ENCODE assay signal across 28 cellular contexts in genomic region chr11:134206185-134206584, GRCh38.
"Had no signal": no experiment of that assay in that cellular context is flagged by ENCODE, and none has a peak within 500 bp of the region (broad histone marks: within the 10 kb centered on the region; RNA-seq: fewer than 3 reads in every experiment).

No MANE protein-coding gene starts in this region.

- H3K4me1 ChIP-seq: pancreas, prostate gland, right lobe of liver, sigmoid colon, stomach, testis, tibial artery, transverse colon, upper lobe of right lung, uterus had no signal

- H3K4me3 ChIP-seq: pancreas, prostate gland, right lobe of liver, sigmoid colon, stomach, testis, tibial artery, transverse colon, upper lobe of right lung, uterus had no signal

- H3K36me3 ChIP-seq: prostate gland, uterus had no signal

- H3K27ac Mint-ChIP-seq: naive thymus-derived CD8-positive, alpha-beta T cell; natural killer cell treated with Interleukin-12 subunit alpha and Interleukin-12 subunit beta and Interleukin-15 and Interleukin-18, amount 100 ng/mL, for 72 hours; nephron progenitor cell; stimulated activated effector memory CD8-positive, alpha-beta T cell treated with anti-CD3 and anti-CD28 coated beads, Interleukin-12 subunit alpha, Interleukin-12 subunit beta, amount 100 ng/mL, for 72 hours; stimulated activated naive B cell treated with anti-CD40 and anti-IgM and Interleukin-4, amounts not matched to agents 10 μg/mL and 1 μg/mL and 100 μg/mL, for 72 hours; stimulated activated naive CD8-positive, alpha-beta T cell treated with anti-CD3 and anti-CD28 coated beads, Interleukin-15, Interleukin-2, amounts not matched to agents 100 ng/mL and 50 ng/mL, for 24 hours; type B pancreatic cell had no signal

- H3K27me3 ChIP-seq: neutrophil, pancreas, right lobe of liver, sigmoid colon, stomach, testis, tibial artery, transverse colon, upper lobe of right lung, uterus had no signal

- H3K27me3 Mint-ChIP-seq: naive thymus-derived CD8-positive, alpha-beta T cell; natural killer cell treated with Interleukin-12 subunit alpha and Interleukin-12 subunit beta and Interleukin-15 and Interleukin-18, amount 100 ng/mL, for 72 hours; stimulated activated naive B cell treated with anti-CD40 and anti-IgM and Interleukin-4, amounts not matched to agents 10 μg/mL and 1 μg/mL and 100 μg/mL, for 72 hours; stimulated activated naive CD8-positive, alpha-beta T cell treated with anti-CD3 and anti-CD28 coated beads, Interleukin-15, Interleukin-2, amounts not matched to agents 100 ng/mL and 50 ng/mL, for 24 hours; type B pancreatic cell had no signal

- FAIRE-seq: pancreas, small intestine had no signal

- H3K4me3 Mint-ChIP-seq: naive thymus-derived CD8-positive, alpha-beta T cell; natural killer cell treated with Interleukin-12 subunit alpha and Interleukin-12 subunit beta and Interleukin-15 and Interleukin-18, amount 100 ng/mL, for 72 hours; nephron progenitor cell; neural crest cell; stimulated activated effector memory CD8-positive, alpha-beta T cell treated with anti-CD3 and anti-CD28 coated beads, Interleukin-12 subunit alpha, Interleukin-12 subunit beta, amount 100 ng/mL, for 72 hours; stimulated activated naive B cell treated with anti-CD40 and anti-IgM and Interleukin-4, amounts not matched to agents 10 μg/mL and 1 μg/mL and 100 μg/mL, for 72 hours; stimulated activated naive CD8-positive, alpha-beta T cell treated with anti-CD3 and anti-CD28 coated beads, Interleukin-15, Interleukin-2, amounts not matched to agents 100 ng/mL and 50 ng/mL, for 24 hours; type B pancreatic cell had no signal

- H3K9me3 Mint-ChIP-seq: naive thymus-derived CD8-positive, alpha-beta T cell; natural killer cell treated with Interleukin-12 subunit alpha and Interleukin-12 subunit beta and Interleukin-15 and Interleukin-18, amount 100 ng/mL, for 72 hours; nephron progenitor cell; neural crest cell; stimulated activated effector memory CD8-positive, alpha-beta T cell treated with anti-CD3 and anti-CD28 coated beads, Interleukin-12 subunit alpha, Interleukin-12 subunit beta, amount 100 ng/mL, for 72 hours; stimulated activated naive B cell treated with anti-CD40 and anti-IgM and Interleukin-4, amounts not matched to agents 10 μg/mL and 1 μg/mL and 100 μg/mL, for 72 hours; stimulated activated naive CD8-positive, alpha-beta T cell treated with anti-CD3 and anti-CD28 coated beads, Interleukin-15, Interleukin-2, amounts not matched to agents 100 ng/mL and 50 ng/mL, for 24 hours; type B pancreatic cell had no signal

- H3K9me3 ChIP-seq: neutrophil, pancreas, prostate gland, right lobe of liver, sigmoid colon, stomach, testis, tibial artery, transverse colon, upper lobe of right lung, uterus had no signal

- H3K4me1 Mint-ChIP-seq: nephron progenitor cell; stimulated activated effector memory CD8-positive, alpha-beta T cell treated with anti-CD3 and anti-CD28 coated beads, Interleukin-12 subunit alpha, Interleukin-12 subunit beta, amount 100 ng/mL, for 72 hours; stimulated activated naive B cell treated with anti-CD40 and anti-IgM and Interleukin-4, amounts not matched to agents 10 μg/mL and 1 μg/mL and 100 μg/mL, for 72 hours had no signal

- ATAC-seq: naive thymus-derived CD8-positive, alpha-beta T cell; natural killer cell treated with Interleukin-12 subunit alpha and Interleukin-12 subunit beta and Interleukin-15 and Interleukin-18, amount 100 ng/mL, for 72 hours; pancreas; right cardiac atrium; right lobe of liver; stimulated activated effector memory CD8-positive, alpha-beta T cell treated with anti-CD3 and anti-CD28 coated beads, Interleukin-12 subunit alpha, Interleukin-12 subunit beta, amount 100 ng/mL, for 72 hours; stimulated activated naive B cell treated with anti-CD40 and anti-IgM and Interleukin-4, amounts not matched to agents 10 μg/mL and 1 μg/mL and 100 μg/mL, for 72 hours; upper lobe of right lung had no signal

- H3K27ac ChIP-seq: neutrophil, pancreas, prostate gland, right lobe of liver, sigmoid colon, stomach, testis, tibial artery, transverse colon, upper lobe of right lung, uterus had no signal

- DNase-seq: naive thymus-derived CD8-positive, alpha-beta T cell; nephron progenitor cell; nucleus accumbens; pancreas; retina; right cardiac atrium; right lobe of liver; sigmoid colon; small intestine; stimulated activated CD4-positive, alpha-beta T cell treated with anti-CD3 and anti-CD28 coated beads, Interleukin-15, amount 100 ng/mL, for 24 hours; stimulated activated CD4-positive, alpha-beta T cell treated with anti-CD3 and anti-CD28 coated beads, Interleukin-2, amount 100 ng/mL, for 24 hours; stimulated activated CD4-positive, alpha-beta T cell treated with anti-CD3 and anti-CD28 coated beads, Interleukin-2, amount 100 ng/mL, for 48 hours; stimulated activated CD4-positive, alpha-beta T cell treated with anti-CD3 and anti-CD28 coated beads, Interleukin-4, amount 100 ng/mL, for 24 hours; stimulated activated naive B cell treated with anti-CD40 and anti-IgM and Interleukin-4, amounts not matched to agents 10 μg/mL and 1 μg/mL and 100 μg/mL, for 72 hours; stimulated activated naive CD4-positive, alpha-beta T cell treated with Interleukin-2 at 50 U/mL for 16 hours; stomach; testis; tibial artery; transverse colon; upper lobe of right lung; uterus had no signal
